Comparison of ENCODE assay signal across 7 cellular contexts in genomic region chr17:16287563-16288027, GRCh38.
DNase-seq lines count a peak whose midpoint lies in the region; ATAC-seq and TF ChIP-seq lines count a peak whose summit lies in the region.

No MANE protein-coding gene starts in this region.

- H3K4me1 ChIP-seq in testis = peaks cover 32% of the 10 kb centered on the region

- TF ChIP-seq POLR2A in testis (IDR thresholded peaks at IDR 0.05) = no peak

- H3K27me3 ChIP-seq in layer of hippocampus (ENCODE audit: control insufficient read depth, insufficient read depth, low read length) (no peaks in the 10 kb centered on the region), testis (no peaks in the 10 kb centered on the region)

- H3K27ac ChIP-seq in layer of hippocampus (ENCODE audit: low read depth, low read length) (peak overlapping the region; percentile 77), testis (peak overlapping the region; percentile 78 to 81)

- no peak overlapping the region for H3K4me3 ChIP-seq in testis

- DNase-seq in M059J (ENCODE audit: low read depth) (peak; percentile 70), amniotic stem cell (lab: John Stamatoyannopoulos, UW) (peak; percentile 56), testis (no peak), cerebellum (ENCODE audit: low spot score) (no peak)
- DNase-seq in stimulated activated CD4-positive, alpha-beta T cell treated with anti-CD3 and anti-CD28 coated beads, Interleukin-15, amount 100 ng/mL, for 24 hours = no peak

- no peaks in the 10 kb centered on the region for H3K36me3 ChIP-seq in testis (ENCODE audit: low read depth, missing control alignments)

- ATAC-seq in GM19438 (IDR thresholded peaks at IDR 0.05; ENCODE audit: low read depth, unreplicated experiment) = peak; percentile 13

- no peak for TF ChIP-seq CTCF in testis (IDR thresholded peaks at IDR 0.05)

- intact Hi-C loops in testis (cut with DNase I; ENCODE audit: low total_unique reads) = no loop called here

- H3K9me3 ChIP-seq in testis = no peaks in the 10 kb centered on the region

- 22% methylated on average over 6 of the region's 6 CpGs for WGBS in testis, 2 donors

Comparison
In these comparisons a context has a peak if more than half of its experiments do, and no peak if none do; other contexts are left out.
1. DNase-seq: peak in M059J (single experiment) and amniotic stem cell (single experiment); none in testis (single experiment), stimulated activated CD4-positive, alpha-beta T cell treated with anti-CD3 and anti-CD28 coated beads, Interleukin-15, amount 100 ng/mL, for 24 hours (single experiment) and cerebellum (single experiment).